Comparison of ENCODE assay signal across 10 cellular contexts in genomic region chr4:7759221-7759620, GRCh38.
A peak's percentile ranks its signal among the peaks of the same experiment; 100 is the strongest.
DNase-seq lines count a peak whose midpoint lies in the region; ATAC-seq and TF ChIP-seq lines count a peak whose summit lies in the region.
"Had no signal": no experiment of that assay in that cellular context is flagged by ENCODE, and none has a peak within 500 bp of the region (broad histone marks: within the 10 kb centered on the region; RNA-seq: fewer than 3 reads in every experiment).

No MANE protein-coding gene starts in this region.

- H2AFZ ChIP-seq in DND-41 (ENCODE audit: low read depth, low read length), result peak overlapping the region; percentile 62

- H4K20me1 ChIP-seq in DND-41 (ENCODE audit: insufficient read depth, low read length), result no peaks in the 10 kb centered on the region

- peaks cover 15% of the 10 kb centered on the region for H3K4me1 ChIP-seq in DND-41 (ENCODE audit: insufficient read depth, low read length)
- H3K4me1 ChIP-seq in colonic mucosa, result no peaks in the 10 kb centered on the region

- H3K9me3 ChIP-seq in DND-41 (ENCODE audit: insufficient read depth, low read length, severe bottlenecking), result no peaks in the 10 kb centered on the region
- H3K9me3 ChIP-seq in colonic mucosa, result no peaks in the 10 kb centered on the region

- H3K4me3 ChIP-seq in DND-41 (ENCODE audit: low read depth in 1 of 2, low read length in 2 of 2) (peak overlapping the region in 1 of 2 experiments; percentile 43; a peak in 2 of 4 replicates), colonic mucosa (no peak overlapping the region)

- intact Hi-C loops in colonic mucosa (cut with DNase I), result no loop called here

- CTCF ChIA-PET in activated naive CD4-positive, alpha-beta T cell treated with anti-CD3 and anti-CD28 coated beads, Interleukin-2, amount 10 ng/mL, durations not matched to agents 7 days and 5 days (lab: Charles Lee), result interaction anchor here (1.1 to 6.5 kb wide), 2 partner anchors 10 to 43 kb away, joined by 4 to 85 read pairs; no protein-coding TSS in a partner anchor

- H3K27ac ChIP-seq in DND-41 (ENCODE audit: low read length) (peak overlapping the region; percentile 46; the same call in 1 of the 2 replicates), colonic mucosa (no peak overlapping the region)

- DNase-seq in DND-41 (peak; percentile 74), T-helper 22 cell (ENCODE audit: low read depth) (peak; percentile 14), COLO829 (ENCODE audit: low spot score) (no peak), colonic mucosa (no peak)
- peak; percentile 85 for DNase-seq in activated naive CD4-positive, alpha-beta T cell treated with anti-CD3 and anti-CD28 coated beads, Interleukin-2, amount 10 ng/mL, durations not matched to agents 7 days and 5 days
- DNase-seq in stimulated activated CD4-positive, alpha-beta T cell treated with anti-CD3 and anti-CD28 coated beads, Interleukin-2, amount 100 ng/mL, for 4 hours (ENCODE audit: low read depth), result peak; percentile 74
- DNase-seq: amniotic stem cell, NCI-H69 had no signal

- peaks cover 47% of the 10 kb centered on the region for H3K4me1 Mint-ChIP-seq in activated naive CD4-positive, alpha-beta T cell treated with anti-CD3 and anti-CD28 coated beads, Interleukin-2, amount 10 ng/mL, durations not matched to agents 7 days and 5 days

- ATAC-seq in DND-41 (ENCODE audit: insufficient read depth, low read depth) (peak; percentile 97), GM19467 (IDR thresholded peaks at IDR 0.05; ENCODE audit: unreplicated experiment) (no peak), GM18909 (IDR thresholded peaks at IDR 0.05; ENCODE audit: poor library complexity, unreplicated experiment) (no peak)

- H3K27ac Mint-ChIP-seq in activated naive CD4-positive, alpha-beta T cell treated with anti-CD3 and anti-CD28 coated beads, Interleukin-2, amount 10 ng/mL, durations not matched to agents 7 days and 5 days, result peak overlapping the region; percentile 98

- H3K9me3 Mint-ChIP-seq in activated naive CD4-positive, alpha-beta T cell treated with anti-CD3 and anti-CD28 coated beads, Interleukin-2, amount 10 ng/mL, durations not matched to agents 7 days and 5 days, result no peaks in the 10 kb centered on the region

- no peaks in the 10 kb centered on the region for H3K79me2 ChIP-seq in DND-41 (ENCODE audit: insufficient read depth, low read length)

- no peaks in the 10 kb centered on the region for H3K27me3 Mint-ChIP-seq in activated naive CD4-positive, alpha-beta T cell treated with anti-CD3 and anti-CD28 coated beads, Interleukin-2, amount 10 ng/mL, durations not matched to agents 7 days and 5 days

- peaks cover 18% of the 10 kb centered on the region for H3K36me3 Mint-ChIP-seq in activated naive CD4-positive, alpha-beta T cell treated with anti-CD3 and anti-CD28 coated beads, Interleukin-2, amount 10 ng/mL, durations not matched to agents 7 days and 5 days

- H3K4me2 ChIP-seq in DND-41 (ENCODE audit: insufficient read depth, low read length), result peak overlapping the region; percentile 58

- H3K27me3 ChIP-seq in DND-41 (ENCODE audit: insufficient read depth, low read length, poor library complexity) (no peaks in the 10 kb centered on the region), colonic mucosa (no peaks in the 10 kb centered on the region)

- H3K9ac ChIP-seq in DND-41 (ENCODE audit: low read depth, low read length) (peak overlapping the region; percentile 28; the same call in 1 of the 2 replicates), colonic mucosa (ENCODE audit: low read depth in 2 of 2, low read length in 2 of 2) (no peak overlapping the region)

- no peaks in the 10 kb centered on the region for H3K36me3 ChIP-seq in DND-41 (ENCODE audit: insufficient read depth, low read length)
- no peaks in the 10 kb centered on the region for H3K36me3 ChIP-seq in colonic mucosa

- H3K4me3 Mint-ChIP-seq in activated naive CD4-positive, alpha-beta T cell treated with anti-CD3 and anti-CD28 coated beads, Interleukin-2, amount 10 ng/mL, durations not matched to agents 7 days and 5 days, result peak overlapping the region; percentile 67

- no peak for TF ChIP-seq CTCF in DND-41 (IDR thresholded peaks at IDR 0.05; ENCODE audit: borderline replicate concordance, extremely low read depth, low read length, poor library complexity, severe bottlenecking)
- TF ChIP-seq CTCF in colonic mucosa (IDR thresholded peaks at IDR 0.05), result no peak

Comparison
In these comparisons a context has a peak if more than half of its experiments do, and no peak if none do; other contexts are left out.
1. DNase-seq: peak in DND-41 (single experiment), T-helper 22 cell (single experiment), activated naive CD4-positive, alpha-beta T cell treated with anti-CD3 and anti-CD28 coated beads, Interleukin-2, amount 10 ng/mL, durations not matched to agents 7 days and 5 days (single experiment) and stimulated activated CD4-positive, alpha-beta T cell treated with anti-CD3 and anti-CD28 coated beads, Interleukin-2, amount 100 ng/mL, for 4 hours (single experiment); none in COLO829 (single experiment) and colonic mucosa (single experiment).